1 cellular context compared by ENCODE assay signal in the genomic region with DNA sequence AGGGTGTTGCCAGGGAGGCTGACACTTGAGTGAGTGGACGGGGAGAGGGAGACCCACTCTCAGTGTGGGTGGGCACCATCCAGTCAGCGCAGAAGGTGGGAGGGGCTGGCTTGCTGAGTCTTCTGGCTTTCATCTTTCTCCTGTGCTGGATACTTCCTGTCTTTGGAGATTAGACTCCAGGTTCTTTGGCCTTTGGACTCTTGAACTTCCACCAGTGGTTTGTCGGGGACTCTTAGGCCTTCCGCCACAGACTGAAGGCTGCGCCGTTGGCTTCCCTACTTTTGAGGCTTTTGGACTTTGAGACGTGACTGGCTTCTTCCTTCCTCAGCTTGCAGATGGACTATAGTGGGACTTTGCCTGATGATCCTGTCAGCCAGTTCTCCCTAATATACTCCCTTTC.
TF ChIP-seq lines count a peak whose summit lies in the region.

No MANE protein-coding gene starts in this region.

TF ChIP-seq in HEK293, 187 proteins besides CTCF, POLR2A, EP300 and RAD21:
- TF ChIP-seq, protein P1, sequence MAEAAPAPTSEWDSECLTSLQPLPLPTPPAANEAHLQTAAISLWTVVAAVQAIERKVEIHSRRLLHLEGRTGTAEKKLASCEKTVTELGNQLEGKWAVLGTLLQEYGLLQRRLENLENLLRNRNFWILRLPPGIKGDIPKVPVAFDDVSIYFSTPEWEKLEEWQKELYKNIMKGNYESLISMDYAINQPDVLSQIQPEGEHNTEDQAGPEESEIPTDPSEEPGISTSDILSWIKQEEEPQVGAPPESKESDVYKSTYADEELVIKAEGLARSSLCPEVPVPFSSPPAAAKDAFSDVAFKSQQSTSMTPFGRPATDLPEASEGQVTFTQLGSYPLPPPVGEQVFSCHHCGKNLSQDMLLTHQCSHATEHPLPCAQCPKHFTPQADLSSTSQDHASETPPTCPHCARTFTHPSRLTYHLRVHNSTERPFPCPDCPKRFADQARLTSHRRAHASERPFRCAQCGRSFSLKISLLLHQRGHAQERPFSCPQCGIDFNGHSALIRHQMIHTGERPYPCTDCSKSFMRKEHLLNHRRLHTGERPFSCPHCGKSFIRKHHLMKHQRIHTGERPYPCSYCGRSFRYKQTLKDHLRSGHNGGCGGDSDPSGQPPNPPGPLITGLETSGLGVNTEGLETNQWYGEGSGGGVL (tag by site-specific recombination; IDR thresholded peaks at IDR 0.05) = no peak
- TF ChIP-seq, protein P2, sequence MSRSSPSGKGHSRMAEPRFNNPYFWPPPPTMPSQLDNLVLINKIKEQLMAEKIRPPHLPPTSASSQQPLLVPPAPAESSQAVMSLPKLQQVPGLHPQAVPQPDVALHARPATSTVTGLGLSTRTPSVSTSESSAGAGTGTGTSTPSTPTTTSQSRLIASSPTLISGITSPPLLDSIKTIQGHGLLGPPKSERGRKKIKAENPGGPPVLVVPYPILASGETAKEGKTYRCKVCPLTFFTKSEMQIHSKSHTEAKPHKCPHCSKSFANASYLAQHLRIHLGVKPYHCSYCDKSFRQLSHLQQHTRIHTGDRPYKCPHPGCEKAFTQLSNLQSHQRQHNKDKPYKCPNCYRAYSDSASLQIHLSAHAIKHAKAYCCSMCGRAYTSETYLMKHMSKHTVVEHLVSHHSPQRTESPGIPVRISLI (tag by site-specific recombination; IDR thresholded peaks at IDR 0.05) = peak; percentile 86
- TF ChIP-seq ZNF292 (tag by site-specific recombination; IDR thresholded peaks at IDR 0.05; ENCODE audit: borderline replicate concordance, low read depth) (no peak), ZNF776 (tag by site-specific recombination; IDR thresholded peaks at IDR 0.05; ENCODE audit: borderline replicate concordance) (no peak), ZFHX2 (tag by site-specific recombination; conservative IDR thresholded peaks at IDR 0.05) (0 out of 2 replicates have a peak, but pooled peaks have one; percentile 9), ZBTB1 (tag by site-specific recombination; IDR thresholded peaks at IDR 0.05) (no peak)
- TF ChIP-seq, protein P3, sequence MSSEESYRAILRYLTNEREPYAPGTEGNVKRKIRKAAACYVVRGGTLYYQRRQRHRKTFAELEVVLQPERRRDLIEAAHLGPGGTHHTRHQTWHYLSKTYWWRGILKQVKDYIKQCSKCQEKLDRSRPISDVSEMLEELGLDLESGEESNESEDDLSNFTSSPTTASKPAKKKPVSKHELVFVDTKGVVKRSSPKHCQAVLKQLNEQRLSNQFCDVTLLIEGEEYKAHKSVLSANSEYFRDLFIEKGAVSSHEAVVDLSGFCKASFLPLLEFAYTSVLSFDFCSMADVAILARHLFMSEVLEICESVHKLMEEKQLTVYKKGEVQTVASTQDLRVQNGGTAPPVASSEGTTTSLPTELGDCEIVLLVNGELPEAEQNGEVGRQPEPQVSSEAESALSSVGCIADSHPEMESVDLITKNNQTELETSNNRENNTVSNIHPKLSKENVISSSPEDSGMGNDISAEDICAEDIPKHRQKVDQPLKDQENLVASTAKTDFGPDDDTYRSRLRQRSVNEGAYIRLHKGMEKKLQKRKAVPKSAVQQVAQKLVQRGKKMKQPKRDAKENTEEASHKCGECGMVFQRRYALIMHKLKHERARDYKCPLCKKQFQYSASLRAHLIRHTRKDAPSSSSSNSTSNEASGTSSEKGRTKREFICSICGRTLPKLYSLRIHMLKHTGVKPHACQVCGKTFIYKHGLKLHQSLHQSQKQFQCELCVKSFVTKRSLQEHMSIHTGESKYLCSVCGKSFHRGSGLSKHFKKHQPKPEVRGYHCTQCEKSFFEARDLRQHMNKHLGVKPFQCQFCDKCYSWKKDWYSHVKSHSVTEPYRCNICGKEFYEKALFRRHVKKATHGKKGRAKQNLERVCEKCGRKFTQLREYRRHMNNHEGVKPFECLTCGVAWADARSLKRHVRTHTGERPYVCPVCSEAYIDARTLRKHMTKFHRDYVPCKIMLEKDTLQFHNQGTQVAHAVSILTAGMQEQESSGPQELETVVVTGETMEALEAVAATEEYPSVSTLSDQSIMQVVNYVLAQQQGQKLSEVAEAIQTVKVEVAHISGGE (tag by site-specific recombination; conservative IDR thresholded peaks at IDR 0.05; ENCODE audit: low read depth) = no peak
